23 cellular contexts compared by ENCODE assay signal in genomic region chr15:33188159-33188558, GRCh38.
"Had no signal": no experiment of that assay in that cellular context is flagged by ENCODE, and none has a peak within 500 bp of the region (broad histone marks: within the 10 kb centered on the region; RNA-seq: fewer than 3 reads in every experiment).

No MANE protein-coding gene starts in this region.

- H3K4me3 Mint-ChIP-seq: activated naive CD4-positive, alpha-beta T cell treated with anti-CD3 and anti-CD28 coated beads for 36 hours; activated naive CD8-positive, alpha-beta T cell treated with anti-CD3 and anti-CD28 coated beads, Interleukin-2, amount 10 ng/mL, durations not matched to agents 7 days and 5 days; activated T-cell treated with anti-CD3 and anti-CD28 coated beads, Interleukin-2, amount 50 U/mL, for 4 hours; central memory CD8-positive, alpha-beta T cell; effector memory CD8-positive, alpha-beta T cell; natural killer cell; stimulated activated naive B cell treated with anti-CD40 and anti-IgM and Interleukin-4, amounts not matched to agents 10 μg/mL and 1 μg/mL and 100 μg/mL, for 72 hours; WTC11 had no signal

- H3K4me1 ChIP-seq: breast epithelium, esophagus squamous epithelium, gastroesophageal sphincter, sigmoid colon, transverse colon had no signal

- DNase-seq: activated CD8-positive, alpha-beta memory T cell treated with anti-CD3 and anti-CD28 coated beads for 24 hours; activated CD8-positive, alpha-beta memory T cell treated with anti-CD3 and anti-CD28 coated beads, Interleukin-2, amount 50 U/mL, for 4 hours; activated naive CD4-positive, alpha-beta T cell treated with anti-CD3 and anti-CD28 coated beads for 36 hours; activated naive CD8-positive, alpha-beta T cell treated with anti-CD3 and anti-CD28 coated beads, Interleukin-2, amount 10 ng/mL, durations not matched to agents 7 days and 5 days; activated T-cell treated with anti-CD3 and anti-CD28 coated beads, Interleukin-2, amount 50 U/mL, for 4 hours; amniotic stem cell; dorsolateral prefrontal cortex; effector memory CD8-positive, alpha-beta T cell; esophagus squamous epithelium; islet precursor cell; left cardiac atrium; midbrain; natural killer cell; sigmoid colon; stimulated activated CD4-positive, alpha-beta T cell treated with anti-CD3 and anti-CD28 coated beads, Interleukin-15, amount 100 ng/mL, for 24 hours; stimulated activated naive B cell treated with anti-CD40 and anti-IgM and Interleukin-4, amounts not matched to agents 10 μg/mL and 1 μg/mL and 100 μg/mL, for 72 hours; transverse colon had no signal

- H3K36me3 Mint-ChIP-seq: activated naive CD8-positive, alpha-beta T cell treated with anti-CD3 and anti-CD28 coated beads, Interleukin-2, amount 10 ng/mL, durations not matched to agents 7 days and 5 days; natural killer cell; stimulated activated naive B cell treated with anti-CD40 and anti-IgM and Interleukin-4, amounts not matched to agents 10 μg/mL and 1 μg/mL and 100 μg/mL, for 72 hours; WTC11 had no signal

- H3K36me3 ChIP-seq: breast epithelium, esophagus squamous epithelium, gastroesophageal sphincter, heart left ventricle, sigmoid colon, transverse colon had no signal

- H3K27ac ChIP-seq: breast epithelium, dorsolateral prefrontal cortex, esophagus squamous epithelium, gastroesophageal sphincter, heart left ventricle, sigmoid colon, transverse colon had no signal

- ATAC-seq: activated T-cell treated with anti-CD3 and anti-CD28 coated beads, Interleukin-2, amount 50 U/mL, for 4 hours; effector memory CD8-positive, alpha-beta T cell; gastroesophageal sphincter; natural killer cell; WTC11 had no signal

- H3K27me3 ChIP-seq: dorsolateral prefrontal cortex, sigmoid colon had no signal

- H3K4me1 Mint-ChIP-seq: central memory CD8-positive, alpha-beta T cell; natural killer cell had no signal

- H3K9me3 ChIP-seq: breast epithelium, esophagus squamous epithelium, gastroesophageal sphincter, heart left ventricle, sigmoid colon, transverse colon had no signal

- H3K4me3 ChIP-seq: breast epithelium, esophagus squamous epithelium, gastroesophageal sphincter, heart left ventricle, sigmoid colon, smooth muscle cell, transverse colon had no signal

- H3K27ac Mint-ChIP-seq: activated naive CD4-positive, alpha-beta T cell treated with anti-CD3 and anti-CD28 coated beads for 36 hours; activated naive CD8-positive, alpha-beta T cell treated with anti-CD3 and anti-CD28 coated beads, Interleukin-2, amount 10 ng/mL, durations not matched to agents 7 days and 5 days; effector memory CD8-positive, alpha-beta T cell; natural killer cell; stimulated activated naive B cell treated with anti-CD40 and anti-IgM and Interleukin-4, amounts not matched to agents 10 μg/mL and 1 μg/mL and 100 μg/mL, for 72 hours; WTC11 had no signal

- H3K9me3 Mint-ChIP-seq: activated naive CD4-positive, alpha-beta T cell treated with anti-CD3 and anti-CD28 coated beads for 36 hours; activated naive CD8-positive, alpha-beta T cell treated with anti-CD3 and anti-CD28 coated beads, Interleukin-2, amount 10 ng/mL, durations not matched to agents 7 days and 5 days; activated T-cell treated with anti-CD3 and anti-CD28 coated beads, Interleukin-2, amount 50 U/mL, for 4 hours; central memory CD8-positive, alpha-beta T cell; effector memory CD8-positive, alpha-beta T cell; natural killer cell; stimulated activated naive B cell treated with anti-CD40 and anti-IgM and Interleukin-4, amounts not matched to agents 10 μg/mL and 1 μg/mL and 100 μg/mL, for 72 hours; WTC11 had no signal

- H3K4me2 ChIP-seq: smooth muscle cell had no signal
